Comparison of ENCODE assay signal across 28 cellular contexts in the genomic region with DNA sequence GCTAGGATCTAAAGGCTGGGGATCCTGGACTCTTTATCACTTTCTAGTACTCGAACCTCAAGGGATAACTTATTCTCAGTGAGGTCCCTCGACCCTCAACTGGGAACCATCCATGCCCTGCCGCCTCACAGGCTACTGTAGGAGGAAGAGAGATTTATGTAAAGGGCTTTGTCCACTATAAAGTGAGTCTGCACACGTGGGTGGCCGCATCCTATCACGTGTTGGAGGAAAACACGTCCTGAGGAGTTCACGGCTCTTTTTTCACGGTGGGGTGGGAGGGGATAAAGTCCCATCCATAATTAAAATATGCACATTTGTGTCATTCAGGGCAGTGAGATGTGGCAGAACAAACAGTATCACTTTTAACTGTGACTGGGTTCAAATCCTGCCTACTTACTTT.
"Had no signal": no experiment of that assay in that cellular context is flagged by ENCODE, and none has a peak within 500 bp of the region (broad histone marks: within the 10 kb centered on the region; RNA-seq: fewer than 3 reads in every experiment).

No MANE protein-coding gene starts in this region.

- H3K4me3 ChIP-seq: esophagus squamous epithelium had no signal

- H3K27ac ChIP-seq: brain microvascular endothelial cell, WERI-Rb-1 had no signal

- FAIRE-seq: astrocyte, colon had no signal

- H3K36me3 ChIP-seq: brain microvascular endothelial cell had no signal

- H3K9me3 ChIP-seq: esophagus squamous epithelium had no signal

- ATAC-seq: activated CD4-positive, CD25-positive, alpha-beta regulatory T cell treated with anti-CD3 and anti-CD28 coated beads, Interleukin-2, amount 50 U/mL, for 24 hours; activated CD8-positive, alpha-beta T cell treated with anti-CD3 and anti-CD28 coated beads for 36 hours; activated T-cell treated with anti-CD3 and anti-CD28 coated beads, Interleukin-2, amount 50 U/mL, for 4 hours; activated T-helper 17 cell treated with anti-CD3 and anti-CD28 coated beads, Interleukin-2, amount 50 U/mL, for 72 hours; effector memory CD8-positive, alpha-beta T cell; T-helper 17 cell had no signal

- H3K27me3 ChIP-seq: brain microvascular endothelial cell, esophagus squamous epithelium had no signal

- DNase-seq: activated B cell treated with CpG ODN at 0.5 μM for 24 hours; activated CD4-positive, alpha-beta T cell treated with anti-CD3 and anti-CD28 coated beads for 48 hours; activated CD4-positive, alpha-beta T cell treated with anti-CD3 and anti-CD28 coated beads, Interleukin-2, amount 50 U/mL, for 1 hour; activated CD4-positive, alpha-beta T cell treated with anti-CD3 and anti-CD28 coated beads, Interleukin-2, amount 50 U/mL, for 48 hours; activated CD8-positive, alpha-beta memory T cell treated with anti-CD3 and anti-CD28 coated beads for 24 hours; activated CD8-positive, alpha-beta T cell treated with anti-CD3 and anti-CD28 coated beads for 36 hours; activated effector memory CD4-positive, alpha-beta T cell treated with Interleukin-2 at 50 U/mL for 16 hours; activated gamma-delta T cell treated with Interleukin-2 at 50 U/mL for 16 hours; activated naive CD4-positive, alpha-beta T cell treated with anti-CD3 and anti-CD28 coated beads, Interleukin-2, amount 50 U/mL, for 16 hours; activated naive CD4-positive, alpha-beta T cell treated with Interleukin-2 at 50 U/mL for 16 hours; activated T-cell treated with anti-CD3 and anti-CD28 coated beads, Interleukin-2, amount 50 U/mL, for 4 hours; amniotic stem cell; brain microvascular endothelial cell; cortex of kidney; dermis blood vessel endothelial cell; effector CD4-positive, alpha-beta T cell; effector memory CD8-positive, alpha-beta T cell; erythroblast; esophagus squamous epithelium; foreskin melanocyte; T-helper 1 cell; T-helper 17 cell; T1000; WERI-Rb-1 had no signal
